ENCODE assay signal across 12 cellular contexts in the genomic region with DNA sequence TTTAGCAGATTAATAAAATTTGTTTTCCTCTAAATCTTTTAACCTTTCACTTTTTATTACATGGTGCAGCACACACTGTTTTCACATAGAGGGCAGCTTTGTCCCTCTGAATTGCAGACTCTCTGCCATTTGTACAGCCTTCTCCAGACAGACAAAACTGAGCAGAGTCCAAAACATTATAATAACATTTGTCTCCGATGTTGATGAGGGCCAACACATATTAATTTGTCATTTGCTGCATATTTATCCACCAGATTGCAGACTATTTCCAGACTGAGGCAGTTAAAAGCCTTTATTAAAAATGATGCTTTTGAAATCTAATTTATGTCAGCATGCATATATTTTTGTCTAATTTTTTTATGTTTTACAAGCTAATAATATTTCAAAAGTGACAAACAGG.
DNase-seq lines count a peak whose midpoint lies in the region; FAIRE-seq and TF ChIP-seq lines count a peak whose summit lies in the region.
"Had no signal": no experiment of that assay in that cellular context is flagged by ENCODE, and none has a peak within 500 bp of the region (broad histone marks: within the 10 kb centered on the region; RNA-seq: fewer than 3 reads in every experiment).

No MANE protein-coding gene starts in this region.

- H3K4me1 Mint-ChIP-seq in immature natural killer cell: no peaks in the 10 kb centered on the region
- H3K4me1 Mint-ChIP-seq: activated naive CD8-positive, alpha-beta T cell treated with anti-CD3 and anti-CD28 coated beads for 36 hours had no signal

- no peak overlapping the region for H3K27ac ChIP-seq in keratinocyte (ENCODE audit: control insufficient read depth, insufficient read depth, low read length)

- no peaks in the 10 kb centered on the region for H4K20me1 ChIP-seq in keratinocyte (ENCODE audit: control insufficient read depth, extremely low read depth, insufficient read depth, low read length)

- no peak for FAIRE-seq in keratinocyte (lab: Jason Lieb, UNC)

- H3K9me3 ChIP-seq in adipocyte (ENCODE audit: control insufficient read depth, low read length): no peaks in the 10 kb centered on the region
- no peaks in the 10 kb centered on the region for H3K9me3 ChIP-seq in keratinocyte (ENCODE audit: control insufficient read depth, low read depth, low read length)

- no peaks in the 10 kb centered on the region for H3K27me3 ChIP-seq in BJ (ENCODE audit: control insufficient read depth, insufficient read depth, low read length)
- H3K27me3 ChIP-seq in adipocyte (replicated peaks; ENCODE audit: control insufficient read depth, insufficient read depth, low read length): no peaks in the 10 kb centered on the region
- H3K27me3 ChIP-seq in keratinocyte (ENCODE audit: control insufficient read depth, extremely low read depth, insufficient read depth, low read length): no peaks in the 10 kb centered on the region

- no peaks in the 10 kb centered on the region for H3K9me1 ChIP-seq in keratinocyte (ENCODE audit: control insufficient read depth, extremely low read depth, insufficient read depth, low read length)

- H3K36me3 Mint-ChIP-seq in immature natural killer cell: no peaks in the 10 kb centered on the region
- H3K36me3 Mint-ChIP-seq: activated naive CD8-positive, alpha-beta T cell treated with anti-CD3 and anti-CD28 coated beads for 36 hours had no signal

- H3K4me1 ChIP-seq in adipocyte (ENCODE audit: control insufficient read depth, insufficient read depth, low read length) (peaks cover 5% of the 10 kb centered on the region), keratinocyte (ENCODE audit: control insufficient read depth, extremely low read depth, insufficient read depth, low read length) (peaks cover 12% of the 10 kb centered on the region)

- H3K36me3 ChIP-seq in BJ (ENCODE audit: control insufficient read depth, insufficient read depth, low read length): no peaks in the 10 kb centered on the region
- H3K36me3 ChIP-seq in adipocyte (ENCODE audit: control insufficient read depth, insufficient read depth, low read length, severe bottlenecking): no peaks in the 10 kb centered on the region
- H3K36me3 ChIP-seq in keratinocyte (ENCODE audit: control insufficient read depth in 2 of 2, extremely low read depth in 1 of 2, insufficient read depth in 2 of 2, low read length in 2 of 2): no peaks in the 10 kb centered on the region

- POLR2A ChIA-PET in BJ (lab: Charles Lee): no interaction called here

- no peak overlapping the region for H2AFZ ChIP-seq in keratinocyte (ENCODE audit: control insufficient read depth, low read length)

- H3K4me3 ChIP-seq in BJ (ENCODE audit: low read depth, low read length) (no peak overlapping the region), NB4 (ENCODE audit: low read depth, low read length) (no peak overlapping the region), adipocyte (ENCODE audit: low read length) (no peak overlapping the region), keratinocyte (ENCODE audit: control insufficient read depth in 2 of 3, extremely low read depth in 1 of 3, insufficient read depth in 2 of 3, low read depth in 1 of 3, low read length in 3 of 3) (no peak overlapping the region)

- no peak overlapping the region for H3K4me3 Mint-ChIP-seq in immature natural killer cell
- H3K4me3 Mint-ChIP-seq: activated naive CD8-positive, alpha-beta T cell treated with anti-CD3 and anti-CD28 coated beads for 36 hours; stimulated activated naive CD8-positive, alpha-beta T cell treated with anti-CD3 and anti-CD28 coated beads, Interleukin-15, Interleukin-2, amounts not matched to agents 100 ng/mL and 50 ng/mL, for 24 hours had no signal

- peaks cover 0 to 8% (median 4%) of the 10 kb centered on the region in 6 donors for H3K9me3 Mint-ChIP-seq in immature natural killer cell
- H3K9me3 Mint-ChIP-seq: activated naive CD8-positive, alpha-beta T cell treated with anti-CD3 and anti-CD28 coated beads for 36 hours had no signal

- H3K27me3 Mint-ChIP-seq in immature natural killer cell (ENCODE audit: low read depth in 3 of 3): peaks cover 0 to 3% (median 0%) of the 10 kb centered on the region in 3 donors
- H3K27me3 Mint-ChIP-seq: activated naive CD8-positive, alpha-beta T cell treated with anti-CD3 and anti-CD28 coated beads for 36 hours; stimulated activated naive CD8-positive, alpha-beta T cell treated with anti-CD3 and anti-CD28 coated beads, Interleukin-15, Interleukin-2, amounts not matched to agents 100 ng/mL and 50 ng/mL, for 24 hours had no signal

- H3K4me2 ChIP-seq in keratinocyte (ENCODE audit: control insufficient read depth, extremely low read depth, insufficient read depth, low read depth, low read length): no peak overlapping the region

- no peak overlapping the region for H3K27ac Mint-ChIP-seq in immature natural killer cell
- H3K27ac Mint-ChIP-seq: activated naive CD8-positive, alpha-beta T cell treated with anti-CD3 and anti-CD28 coated beads for 36 hours; stimulated activated naive CD8-positive, alpha-beta T cell treated with anti-CD3 and anti-CD28 coated beads, Interleukin-15, Interleukin-2, amounts not matched to agents 100 ng/mL and 50 ng/mL, for 24 hours had no signal

- no peak overlapping the region for H3K9ac ChIP-seq in adipocyte (ENCODE audit: low read length)
- no peak overlapping the region for H3K9ac ChIP-seq in keratinocyte (ENCODE audit: control insufficient read depth, extremely low read depth, insufficient read depth, low read length)

- no peak for TF ChIP-seq POLR2A in NB4 (IDR thresholded peaks at IDR 0.05; ENCODE audit: extremely low read depth, insufficient read length)

- H3K79me2 ChIP-seq in keratinocyte (ENCODE audit: control insufficient read depth, insufficient read depth, low read length): no peaks in the 10 kb centered on the region

- peak; percentile 40 for TF ChIP-seq CTCF in BJ (IDR thresholded peaks at IDR 0.05; ENCODE audit: insufficient read depth, low read depth, low read length)
- TF ChIP-seq CTCF in NB4 (IDR thresholded peaks at IDR 0.05; ENCODE audit: low read depth, low read length): no peak
- peak in 2 of 3 experiments; percentile 18 to 41 for TF ChIP-seq CTCF in keratinocyte (optimal IDR thresholded peaks at IDR 0.05 in 1 of 3, IDR thresholded peaks at IDR 0.05 in 1 of 3, conservative IDR thresholded peaks at IDR 0.05 in 1 of 3; ENCODE audit: extremely low read depth in 1 of 3, insufficient read depth in 2 of 3, low read length in 3 of 3)

- dilution Hi-C loops in keratinocyte (cut with MboI; ENCODE audit: extremely low pct_ligation_motif_present, low sequenced_read_pairs): no loop called here

- CTCF ChIA-PET in BJ (lab: Yijun Ruan, JAX): no interaction called here

- peak; percentile 8 for DNase-seq in BJ (ENCODE audit: low read depth)
- DNase-seq in NB4 (ENCODE audit: low read depth): peak; percentile 16
- peak; percentile 64 for DNase-seq in adipocyte (ENCODE audit: low read depth)
- no peak for DNase-seq in keratinocyte (ENCODE audit: low read depth, low spot score)
- DNase-seq in immature natural killer cell: no peak
- no peak for DNase-seq in AG08395 (ENCODE audit: low spot score)
- no peak for DNase-seq in mesenteric fat pad (ENCODE audit: low spot score)
- no peak for DNase-seq in NCI-H2107 treated with DMSO at 0.1 percent for 48 hours (lab: John Stamatoyannopoulos, UW; ENCODE audit: unreplicated experiment)
- DNase-seq: activated naive CD8-positive, alpha-beta T cell treated with anti-CD3 and anti-CD28 coated beads for 36 hours; NCI-H1436; T1000 had no signal

Comparison
In these comparisons a context has a peak if more than half of its experiments do, and no peak if none do; other contexts are left out.
1. DNase-seq: peak in BJ (single experiment), NB4 (single experiment) and adipocyte (single experiment); none in keratinocyte (single experiment), immature natural killer cell (0 of 3), AG08395 (single experiment), mesenteric fat pad (single experiment) and NCI-H2107 treated with DMSO at 0.1 percent for 48 hours (single experiment).